Comparison of ENCODE assay signal across 8 cellular contexts in genomic region chr6:95577317-95578105, GRCh38. TPM values are rescaled to one million over a fixed set of nuclear protein-coding genes. Genes with fewer than 3 reads are reported as not detected.
DNase-seq lines count a peak whose midpoint lies in the region; TF ChIP-seq lines count a peak whose summit lies in the region.

MANEA (plus strand) TSS chr6:95577535; CDS start chr6:95586440, 8,905 bp downstream.

- no peak for TF ChIP-seq EP300 in stomach (IDR thresholded peaks at IDR 0.05)

- H3K79me1 ChIP-seq in H9 (ENCODE audit: insufficient read depth, low read depth, low read length, poor library complexity, severe bottlenecking), result no peaks in the 10 kb centered on the region

- peak within 1 kb of the TSS; percentile 1 for H3K18ac ChIP-seq in H9 (ENCODE audit: insufficient read length, low read depth, low read length)

- peak within 1 kb of the TSS; percentile 89 to 95 for H3K4me3 Mint-ChIP-seq in H9
- peak within 1 kb of the TSS; percentile 94 for H3K4me3 Mint-ChIP-seq in neural crest cell

- no peak for TF ChIP-seq POLR2A in stomach (IDR thresholded peaks at IDR 0.05)

- H4K8ac ChIP-seq in H9 (replicated peaks; ENCODE audit: insufficient read length, low read depth, low read length), result no peak within 1 kb of the TSS

- H3K9ac ChIP-seq in ES-I3 (ENCODE audit: low read depth, low read length) (peak within 1 kb of the TSS; percentile 96), H9 (ENCODE audit: extremely low read depth, insufficient read length, low read length) (peak within 1 kb of the TSS; percentile 77)

- H3K27me3 ChIP-seq in H9 (ENCODE audit: insufficient read depth, low read length) (no peaks in the 10 kb centered on the region), stomach (no peaks in the 10 kb centered on the region)

- H4K91ac ChIP-seq in H9 (ENCODE audit: insufficient read length, low read depth, low read length), result no peak within 1 kb of the TSS

- no peaks in the 10 kb centered on the region for H4K20me1 ChIP-seq in H9 (ENCODE audit: control insufficient read depth, insufficient read depth, insufficient read length)

- no peak within 1 kb of the TSS for H2AK5ac ChIP-seq in H9 (ENCODE audit: insufficient read length, low read length)

- H2BK20ac ChIP-seq in H9 (ENCODE audit: low read depth, low read length, poor library complexity, severe bottlenecking), result no peak within 1 kb of the TSS

- no peak within 1 kb of the TSS for H2BK12ac ChIP-seq in H9 (ENCODE audit: insufficient read length, low read depth, low read length)

- H3K27ac Mint-ChIP-seq in H9 (peak within 1 kb of the TSS; percentile 96 to 100 (median 98); a peak in 6 of 7 replicates), neural crest cell (ENCODE audit: unreplicated experiment) (peak within 1 kb of the TSS; percentile 95)

- no peak within 1 kb of the TSS for H4K5ac ChIP-seq in H9 (ENCODE audit: insufficient read length, low read depth, low read length)

- DNase-seq in H9 (peak; percentile 83), M059J (ENCODE audit: low read depth) (peak; percentile 84), SHP77 treated with DMSO at 0.1 percent for 48 hours (lab: John Stamatoyannopoulos, UW) (peak; percentile 65), fibroblast of villous mesenchyme (ENCODE audit: low read depth) (peak; percentile 89), neural crest cell (ENCODE audit: low read depth, low spot score) (peak; percentile 65), stomach (peak; percentile 77)
- DNase-seq in activated effector memory CD4-positive, alpha-beta T cell treated with anti-CD3 and anti-CD28 coated beads, Interleukin-2, amount 50 U/mL, for 16 hours, result peak; percentile 93

- WGBS in H9 (ENCODE audit: extremely low coverage, insufficient read length, low lambda C conversion rate), result no CpG with 5 or more reads among the region's 70 CpGs
- 0 to 1% (median 0%) methylated on average over 47 to 70 of the region's 70 CpGs for WGBS in stomach, 5 donors

- no peaks in the 10 kb centered on the region for H3K36me3 ChIP-seq in ES-I3 (ENCODE audit: insufficient read depth, low read length)
- no peaks in the 10 kb centered on the region for H3K36me3 ChIP-seq in stomach

- H3K9me3 ChIP-seq in ES-I3 (ENCODE audit: control insufficient read depth, insufficient read depth, low read length) (no peaks in the 10 kb centered on the region), H9 (ENCODE audit: control insufficient read depth, low read depth, low read length) (no peaks in the 10 kb centered on the region), stomach (no peaks in the 10 kb centered on the region)

- peaks cover 7% of the 10 kb centered on the region for H3K23me2 ChIP-seq in H9 (ENCODE audit: insufficient read length, low read depth, low read length, poor library complexity, severe bottlenecking)

- H3K9me3 Mint-ChIP-seq in H9 (peaks cover 0 to 3% of the 10 kb centered on the region in 2 experiments; a peak in 3 of 5 replicates), neural crest cell (no peaks in the 10 kb centered on the region)

- H3K4me3 ChIP-seq in fibroblast of villous mesenchyme (ENCODE audit: low read depth, low read length), result peak within 1 kb of the TSS; percentile 97
- peak within 1 kb of the TSS; percentile 67 to 79 (median 70) for H3K4me3 ChIP-seq in stomach

- H2BK120ac ChIP-seq in H9 (ENCODE audit: low read depth, low read length, poor library complexity, severe bottlenecking), result no peak within 1 kb of the TSS

- H3K79me2 ChIP-seq in H9 (ENCODE audit: insufficient read depth, low read length), result no peaks in the 10 kb centered on the region

- H3K4me1 ChIP-seq in ES-I3 (ENCODE audit: insufficient read depth, low read length) (0 out of 2 replicates have a peak, but pooled peaks cover 5% of the 10 kb centered on the region), H9 (ENCODE audit: insufficient read depth, low read length) (no peaks in the 10 kb centered on the region), stomach (peaks cover 8 to 59% (median 30%) of the 10 kb centered on the region in 4 donors)

- H3K27me3 Mint-ChIP-seq in H9 (ENCODE audit: low read depth), result no peaks in the 10 kb centered on the region
- H3K27me3 Mint-ChIP-seq in neural crest cell (ENCODE audit: low read depth), result no peaks in the 10 kb centered on the region

- TF ChIP-seq CTCF in H9 (conservative IDR thresholded peaks at IDR 0.05) (no peak), fibroblast of villous mesenchyme (IDR thresholded peaks at IDR 0.05; ENCODE audit: insufficient read depth, low read depth, low read length) (no peak), neural crest cell (conservative IDR thresholded peaks at IDR 0.05) (no peak), stomach (IDR thresholded peaks at IDR 0.05) (no peak)

- peak within 1 kb of the TSS; percentile 67 for H3K27ac ChIP-seq in H9 (ENCODE audit: insufficient read length, low read depth, low read length)
- H3K27ac ChIP-seq in stomach, result peak within 1 kb of the TSS; percentile 91 to 96 (median 92)

- peak within 1 kb of the TSS; percentile 83 for H3K4me2 ChIP-seq in H9 (ENCODE audit: insufficient read depth, insufficient read length, low read length)

- intact Hi-C loops in stomach (cut with DNase I; ENCODE audit: low total_unique reads), result no loop called here

- H3K4me1 Mint-ChIP-seq in H9, result peaks cover 26 to 35% of the 10 kb centered on the region in 2 experiments
- peaks cover 44% of the 10 kb centered on the region for H3K4me1 Mint-ChIP-seq in neural crest cell

- H3K36me3 Mint-ChIP-seq in H9 (ENCODE audit: insufficient read depth in 1 of 3, low read depth in 3 of 3) (peaks cover 0 to 13% (median 4%) of the 10 kb centered on the region in 3 experiments; a peak in 3 of 7 replicates), neural crest cell (ENCODE audit: low read depth) (peaks cover 3% of the 10 kb centered on the region)

- no peak within 1 kb of the TSS for H3K4ac ChIP-seq in H9 (ENCODE audit: low read depth, low read length)

- H2BK15ac ChIP-seq in H9 (ENCODE audit: low read depth, low read length), result no peak within 1 kb of the TSS; the same call in 1 of the 2 replicates

- H3K14ac ChIP-seq in H9 (ENCODE audit: insufficient read depth, low read length), result peak within 1 kb of the TSS; percentile 62; the same call in 1 of the 2 replicates

- no peak within 1 kb of the TSS for H3K56ac ChIP-seq in H9 (ENCODE audit: insufficient read length, low read depth, low read length)

- H2AFZ ChIP-seq in H9 (ENCODE audit: low read length), result peak within 1 kb of the TSS; percentile 25

- no peak within 1 kb of the TSS for H3T11ph ChIP-seq in H9 (ENCODE audit: low read length)

- no peak within 1 kb of the TSS for H3K23ac ChIP-seq in H9 (ENCODE audit: insufficient read length, low read depth, low read length)

- no peak within 1 kb of the TSS for H2BK5ac ChIP-seq in H9 (ENCODE audit: insufficient read length, low read length)

RNA-seq across cellular contexts. Expression of gene MANEA, which starts in this region (rescaled TPM):
- total RNA-seq in H9 (2021) (8.3 and 8.4 TPM in 2 replicates), fibroblast of villous mesenchyme (8.7 and 19.9 TPM in 2 replicates), neural crest cell (12.8 and 14.4 TPM in 2 replicates), stomach (10 to 100 TPM in 1 of 5 donors, 1 to 10 TPM in 4; 1.2 to 15.2 (median 3.5) TPM)
- total RNA-seq in M059J (2014; rRNA removed; shearing (Covaris generic)), result 4.4 and 5.9 TPM in 2 replicates
- 1 to 10 TPM; 2.6 to 3.6 (median 2.9) TPM for polyA plus RNA-seq in stomach

Comparison
In these comparisons a context has a peak if more than half of its experiments do, and no peak if none do; other contexts are left out.
1. Peak in every context shown above with its lines: DNase-seq, H3K4me3 ChIP-seq and H3K27ac ChIP-seq.